Comparison of ENCODE assay signal across 9 cellular contexts in the genomic region with DNA sequence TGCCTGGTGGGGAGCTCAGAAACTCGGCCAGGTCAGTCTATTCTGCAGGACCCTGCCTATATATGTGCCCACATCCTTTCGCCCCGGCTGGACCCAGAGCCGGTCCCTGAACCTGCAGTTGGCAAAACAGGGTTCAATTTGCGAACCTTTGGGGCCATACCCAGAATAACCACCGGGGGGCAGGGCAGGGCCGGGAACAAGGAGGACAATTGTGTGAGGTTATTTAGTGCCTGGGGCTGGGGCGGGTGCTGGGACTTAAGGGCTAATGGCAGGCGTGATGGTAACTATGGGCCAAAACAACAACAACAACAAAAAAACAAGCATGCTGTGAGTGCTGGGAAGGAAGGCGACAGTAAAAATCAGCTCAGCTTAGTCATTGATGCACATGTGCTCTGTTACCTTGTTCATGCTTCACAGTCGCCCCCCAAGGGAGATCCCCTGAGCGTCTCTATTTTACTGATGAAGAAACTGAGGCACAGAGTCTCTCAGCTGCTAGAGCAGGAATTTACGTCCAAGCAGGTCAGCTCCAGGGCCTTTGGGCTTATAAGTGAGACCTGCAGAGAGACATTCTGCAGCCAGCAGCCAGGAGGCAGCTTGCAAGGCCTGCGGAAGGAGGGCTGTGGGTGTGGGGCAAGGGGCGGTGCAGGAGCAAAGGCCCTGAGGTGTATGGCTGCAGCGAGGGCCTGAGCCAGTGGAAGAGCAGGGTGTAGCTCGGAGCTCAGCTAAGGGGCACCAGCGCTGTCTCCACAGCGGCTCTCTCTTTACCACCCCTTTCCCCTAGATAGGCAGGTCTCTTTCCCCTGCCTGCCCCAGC.
A peak's percentile ranks its signal among the peaks of the same experiment; 100 is the strongest.
DNase-seq lines count a peak whose midpoint lies in the region; ATAC-seq and TF ChIP-seq lines count a peak whose summit lies in the region.
"Had no signal": no experiment of that assay in that cellular context is flagged by ENCODE, and none has a peak within 500 bp of the region (broad histone marks: within the 10 kb centered on the region; RNA-seq: fewer than 3 reads in every experiment).

No MANE protein-coding gene starts in this region.

- DNase-seq in EL (peak; percentile 56), HUDEP-2 (lab: John Stamatoyannopoulos, UW; ENCODE audit: unreplicated experiment in 76 of 76) (peak in 48 of 76 experiments; percentile 9 to 73 (median 38)), RPMI7951 (ENCODE audit: low read depth) (peak; percentile 38), heart left ventricle (peak; percentile 37 to 82 (median 52)), psoas muscle (peak in 1 of 2 donors; percentile 58)
- DNase-seq in activated naive CD4-positive, alpha-beta T cell treated with anti-CD3 and anti-CD28 coated beads, Interleukin-2, amount 10 ng/mL, durations not matched to agents 7 days and 5 days = peak; percentile 78

- H3K36me3 Mint-ChIP-seq in activated naive CD4-positive, alpha-beta T cell treated with anti-CD3 and anti-CD28 coated beads, Interleukin-2, amount 10 ng/mL, durations not matched to agents 7 days and 5 days = peaks cover 1% of the 10 kb centered on the region
- H3K36me3 Mint-ChIP-seq: activated naive CD8-positive, alpha-beta T cell had no signal

- no peaks in the 10 kb centered on the region for H3K9me3 Mint-ChIP-seq in activated naive CD4-positive, alpha-beta T cell treated with anti-CD3 and anti-CD28 coated beads, Interleukin-2, amount 10 ng/mL, durations not matched to agents 7 days and 5 days

- ATAC-seq in heart left ventricle (peak in 3 of 4 donors; percentile 45 to 68 (median 57)), psoas muscle (peak; percentile 60 to 80 (median 74)), HG03039 (IDR thresholded peaks at IDR 0.05; ENCODE audit: unreplicated experiment) (no peak), GM18505 (IDR thresholded peaks at IDR 0.05; ENCODE audit: unreplicated experiment) (no peak)

- H3K36me3 ChIP-seq in heart left ventricle (peaks cover 0 to 19% (median 12%) of the 10 kb centered on the region in 9 donors), psoas muscle (ENCODE audit: insufficient read depth in 1 of 2, low read depth in 1 of 2) (peaks cover 3 to 11% of the 10 kb centered on the region in 2 donors)

- peaks cover 0 to under 1% (median 0%) of the 10 kb centered on the region in 12 donors for H3K9me3 ChIP-seq in heart left ventricle
- no peaks in the 10 kb centered on the region for H3K9me3 ChIP-seq in psoas muscle

- no peaks in the 10 kb centered on the region for H3K4me1 Mint-ChIP-seq in activated naive CD4-positive, alpha-beta T cell treated with anti-CD3 and anti-CD28 coated beads, Interleukin-2, amount 10 ng/mL, durations not matched to agents 7 days and 5 days

- H3K27ac ChIP-seq in heart left ventricle (no peak overlapping the region), psoas muscle (no peak overlapping the region)

- TF ChIP-seq POLR2A in heart left ventricle (IDR thresholded peaks at IDR 0.05) (no peak), GM18505 (IDR thresholded peaks at IDR 0.05; ENCODE audit: borderline replicate concordance, extremely low read depth, insufficient read depth, insufficient read length) (no peak)

- H3K4me1 ChIP-seq in heart left ventricle (peaks cover 0 to 5% (median 0%) of the 10 kb centered on the region in 12 donors), psoas muscle (no peaks in the 10 kb centered on the region)

- TF ChIP-seq CTCF in heart left ventricle (IDR thresholded peaks at IDR 0.05) (peak; percentile 60 to 82 (median 76)), psoas muscle (IDR thresholded peaks at IDR 0.05) (peak; percentile 69)

- intact Hi-C loops in heart left ventricle (cut with DNase I) (loop anchor here (1.0 to 10.0 kb wide), 9 partner anchors 280 to 535 kb away; no protein-coding TSS in a partner anchor), psoas muscle (cut with DNase I) (loop anchor here (2.0 to 10.0 kb wide), 2 partner anchors 280 to 532 kb away; no protein-coding TSS in a partner anchor)

- WGBS in heart left ventricle, 4 donors = 41 to 46% (median 45%) methylated on average over 19 of the region's 19 CpGs
- 42 to 43% (median 43%) methylated on average over 19 of the region's 19 CpGs for WGBS in psoas muscle, 3 donors

- CTCF ChIA-PET in activated naive CD4-positive, alpha-beta T cell treated with anti-CD3 and anti-CD28 coated beads, Interleukin-2, amount 10 ng/mL, durations not matched to agents 7 days and 5 days (lab: Charles Lee) = interaction anchor here (0.9 to 4.7 kb wide), 11 partner anchors 261 to 531 kb away, joined by 3 to 35 read pairs (median 3); no protein-coding TSS in a partner anchor

- H3K27me3 ChIP-seq in heart left ventricle = no peaks in the 10 kb centered on the region
- peaks cover 0 to 2% (median 0%) of the 10 kb centered on the region in 3 donors for H3K27me3 ChIP-seq in psoas muscle (ENCODE audit: insufficient read depth in 3 of 3, low read length in 2 of 3)

- H3K4me3 Mint-ChIP-seq in activated naive CD4-positive, alpha-beta T cell treated with anti-CD3 and anti-CD28 coated beads, Interleukin-2, amount 10 ng/mL, durations not matched to agents 7 days and 5 days = no peak overlapping the region
- H3K4me3 Mint-ChIP-seq: activated naive CD8-positive, alpha-beta T cell had no signal

- H3K4me3 ChIP-seq in heart left ventricle = no peak overlapping the region
- H3K4me3 ChIP-seq in psoas muscle = no peak overlapping the region

- H3K27me3 Mint-ChIP-seq in activated naive CD4-positive, alpha-beta T cell treated with anti-CD3 and anti-CD28 coated beads, Interleukin-2, amount 10 ng/mL, durations not matched to agents 7 days and 5 days = peaks cover 17% of the 10 kb centered on the region

- peak overlapping the region; percentile 55 for H3K27ac Mint-ChIP-seq in activated naive CD4-positive, alpha-beta T cell treated with anti-CD3 and anti-CD28 coated beads, Interleukin-2, amount 10 ng/mL, durations not matched to agents 7 days and 5 days
- H3K27ac Mint-ChIP-seq: activated naive CD8-positive, alpha-beta T cell had no signal

Comparison
In these comparisons a context has a peak if more than half of its experiments do, and no peak if none do; other contexts are left out.
1. ATAC-seq: peak in heart left ventricle (3 of 4) and psoas muscle (4 of 4); none in HG03039 (single experiment) and GM18505 (single experiment).